Comparison of ENCODE assay signal across 1 cellular context in the genomic region with DNA sequence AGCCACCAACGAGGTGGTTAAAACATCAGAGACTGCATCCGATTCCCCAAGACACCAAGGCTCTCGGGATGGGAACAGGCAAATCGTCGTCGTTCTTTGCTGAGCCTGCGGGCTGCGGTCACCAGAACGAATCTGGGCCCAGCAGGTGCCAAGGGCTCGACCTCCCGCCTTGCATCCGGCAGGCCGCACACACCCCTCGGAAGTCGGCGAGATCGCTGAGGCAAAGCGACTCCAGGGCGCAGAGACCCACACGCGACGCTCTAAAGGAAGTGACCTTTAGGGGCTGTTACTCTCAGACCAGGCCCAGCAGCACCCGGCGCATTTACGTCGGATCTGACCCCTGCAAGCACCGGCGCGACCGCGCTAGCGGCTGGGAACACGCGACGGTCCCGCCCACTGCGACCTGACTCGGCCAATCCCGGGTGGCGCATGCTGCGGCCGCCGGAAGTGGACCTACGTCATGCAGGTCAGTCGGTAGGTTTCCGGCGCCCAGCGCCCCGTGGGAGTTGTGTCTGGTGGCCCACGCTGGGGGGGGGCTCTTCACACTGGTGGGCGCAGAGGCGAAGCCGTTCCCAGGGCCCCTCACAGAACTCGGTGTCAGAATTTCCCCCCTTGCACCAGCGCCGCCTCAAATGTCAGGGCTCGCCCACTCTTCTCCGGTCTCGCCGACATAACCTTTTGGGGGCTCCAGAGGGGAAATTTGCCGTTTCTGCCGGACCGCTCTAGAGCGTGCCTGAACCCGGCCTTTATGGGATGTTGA.
TF ChIP-seq lines count a peak whose summit lies in the region.

No MANE protein-coding gene starts in this region.

TF ChIP-seq in GM12878, 131 proteins besides CTCF, POLR2A, EP300 and RAD21 (continued from another document):
- TF ChIP-seq, protein P1, sequence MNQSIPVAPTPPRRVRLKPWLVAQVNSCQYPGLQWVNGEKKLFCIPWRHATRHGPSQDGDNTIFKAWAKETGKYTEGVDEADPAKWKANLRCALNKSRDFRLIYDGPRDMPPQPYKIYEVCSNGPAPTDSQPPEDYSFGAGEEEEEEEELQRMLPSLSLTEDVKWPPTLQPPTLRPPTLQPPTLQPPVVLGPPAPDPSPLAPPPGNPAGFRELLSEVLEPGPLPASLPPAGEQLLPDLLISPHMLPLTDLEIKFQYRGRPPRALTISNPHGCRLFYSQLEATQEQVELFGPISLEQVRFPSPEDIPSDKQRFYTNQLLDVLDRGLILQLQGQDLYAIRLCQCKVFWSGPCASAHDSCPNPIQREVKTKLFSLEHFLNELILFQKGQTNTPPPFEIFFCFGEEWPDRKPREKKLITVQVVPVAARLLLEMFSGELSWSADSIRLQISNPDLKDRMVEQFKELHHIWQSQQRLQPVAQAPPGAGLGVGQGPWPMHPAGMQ (IDR thresholded peaks at IDR 0.05; ENCODE audit: borderline replicate concordance) = no peak
- TF ChIP-seq NBN (IDR thresholded peaks at IDR 0.05) = peak; percentile 77
- TF ChIP-seq CREM (IDR thresholded peaks at IDR 0.05; ENCODE audit: low read depth) = peak; percentile 95
- TF ChIP-seq CBX5 (IDR thresholded peaks at IDR 0.05; ENCODE audit: low read depth) = no peak
- TF ChIP-seq MEF2B (IDR thresholded peaks at IDR 0.05; ENCODE audit: partially characterized antibody, poor library complexity, severe bottlenecking) = peak; percentile 95
- 0 out of 2 replicates have a peak, but pooled peaks have one; percentile 37 for TF ChIP-seq POLR2AphosphoS2 (IDR thresholded peaks at IDR 0.05; ENCODE audit: low read depth, low read length)
- peak; percentile 35; the same call in 1 of the 2 replicates for TF ChIP-seq RELB (IDR thresholded peaks at IDR 0.05; ENCODE audit: low read depth)
- TF ChIP-seq NR2C1 (IDR thresholded peaks at IDR 0.05) = peak; percentile 94
- TF ChIP-seq ESRRA (IDR thresholded peaks at IDR 0.05; ENCODE audit: low read length) = 0 out of 2 replicates have a peak, but pooled peaks have one; percentile 41
- no peak for TF ChIP-seq ZNF274 (IDR thresholded peaks at IDR 0.05; ENCODE audit: insufficient read depth, insufficient read length)
- TF ChIP-seq CHD4 (IDR thresholded peaks at IDR 0.05) = no peak
- no peak for TF ChIP-seq PAX8 (IDR thresholded peaks at IDR 0.05)
- peak; percentile 54; the same call in 1 of the 2 replicates for TF ChIP-seq PAX5 (IDR thresholded peaks at IDR 0.05; ENCODE audit: borderline replicate concordance, low read depth, low read length)
